ENCODE assay signal across 8 cellular contexts in the genomic region with DNA sequence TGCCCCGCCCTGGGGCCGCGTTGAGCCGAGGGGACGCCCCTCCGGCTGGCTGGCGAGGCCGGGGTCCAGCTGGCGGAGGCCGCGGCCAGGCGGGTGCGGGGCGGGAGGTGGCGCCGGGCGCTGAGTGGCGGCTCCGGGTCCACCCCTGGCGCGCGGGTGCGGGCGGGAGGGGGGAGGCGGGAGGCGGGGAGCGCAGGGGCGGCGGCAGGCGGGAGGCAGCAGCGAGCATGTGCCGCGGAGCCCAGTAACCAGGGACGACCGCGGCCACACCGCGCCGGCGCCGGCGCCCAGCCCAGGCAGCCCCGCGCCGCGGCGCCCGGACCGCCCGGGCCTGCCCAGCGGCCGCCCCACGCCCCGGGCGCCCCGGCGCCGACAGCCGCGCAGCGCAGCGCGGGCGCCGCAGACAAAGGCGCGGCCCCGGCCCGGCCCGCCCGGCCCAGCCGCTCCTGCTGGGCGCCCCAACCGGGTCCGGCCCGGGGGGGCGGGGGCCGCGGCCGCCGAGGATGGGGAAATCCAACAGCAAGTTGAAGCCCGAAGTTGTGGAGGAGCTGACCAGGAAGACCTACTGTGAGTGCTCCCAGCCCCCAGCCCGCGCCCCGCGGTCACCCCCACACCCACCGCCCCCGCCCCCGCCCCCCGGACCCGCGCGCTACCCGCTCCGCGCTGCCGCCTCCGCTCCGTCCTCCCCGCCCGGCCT. TPM values are rescaled to one million over a fixed set of nuclear protein-coding genes. Genes with fewer than 3 reads are reported as not detected.
DNase-seq lines count a peak whose midpoint lies in the region; ATAC-seq and TF ChIP-seq lines count a peak whose summit lies in the region.

Gene NCS1 (plus strand): TSS at position 244 of the 697 bp plus-strand sequence. CDS start 260 bp downstream, at position 504.

- TF ChIP-seq POLR2A in erythroblast (IDR thresholded peaks at IDR 0.05; ENCODE audit: low read length), result no peak

- peaks cover 17% of the 10 kb centered on the region for H3K4me1 Mint-ChIP-seq in mesothelial cell of epicardium

- no peaks in the 10 kb centered on the region for H3K36me3 Mint-ChIP-seq in mesothelial cell of epicardium

- peak within 1 kb of the TSS; percentile 54 for H3K27ac Mint-ChIP-seq in mesothelial cell of epicardium

- no peak for ATAC-seq in HG02642 (IDR thresholded peaks at IDR 0.05; ENCODE audit: poor library complexity, unreplicated experiment)

- in situ Hi-C loops in GM13977 (cut with MboI; ENCODE audit: low pct_unique_long_range_greater_than_20kb, low sequenced_read_pairs, unreplicated experiment), result no loop called here

- peak within 1 kb of the TSS; percentile 83 for H3K4me3 Mint-ChIP-seq in mesothelial cell of epicardium

- H3K27me3 Mint-ChIP-seq in mesothelial cell of epicardium (ENCODE audit: low read depth), result no peaks in the 10 kb centered on the region

- no peaks in the 10 kb centered on the region for H3K9me3 Mint-ChIP-seq in mesothelial cell of epicardium

- no peak for TF ChIP-seq CTCF in GM13977 (IDR thresholded peaks at IDR 0.05; ENCODE audit: extremely low read depth, insufficient read depth, missing control alignments)
- TF ChIP-seq CTCF in mesothelial cell of epicardium (IDR thresholded peaks at IDR 0.05; ENCODE audit: unreplicated experiment), result no peak

- DNase-seq in GM13977 (ENCODE audit: low spot score) (peak; percentile 89), NCI-H526 treated with DMSO at 0.1 percent for 48 hours (lab: John Stamatoyannopoulos, UW) (peak; percentile 7), activated T-cell treated with anti-CD3 and anti-CD28 coated beads for 48 hours (ENCODE audit: low read depth) (peak; percentile 52), erythroblast (lab: John Stamatoyannopoulos, UW) (peak; percentile 82 to 89), mesothelial cell of epicardium (ENCODE audit: low spot score in 2 of 2, unreplicated experiment in 2 of 2) (peak; percentile 61 to 73), NCI-H524 treated with DMSO at 0.1 percent for 48 hours (lab: John Stamatoyannopoulos, UW) (no peak)
- peak; percentile 18 to 19 for DNase-seq in stimulated activated CD8-positive, alpha-beta memory T cell treated with anti-CD3 and anti-CD28 coated beads, Interleukin-2, amount 100 ng/mL, for 1 hour (ENCODE audit: low read depth in 2 of 2)

RNA-seq across cellular contexts. Expression of gene NCS1, which starts in this region (rescaled TPM):
- total RNA-seq in mesothelial cell of epicardium, result 44.7 to 47.1 TPM (median 44.8 TPM) in 3 replicates
